8 cellular contexts compared by ENCODE assay signal in the genomic region with DNA sequence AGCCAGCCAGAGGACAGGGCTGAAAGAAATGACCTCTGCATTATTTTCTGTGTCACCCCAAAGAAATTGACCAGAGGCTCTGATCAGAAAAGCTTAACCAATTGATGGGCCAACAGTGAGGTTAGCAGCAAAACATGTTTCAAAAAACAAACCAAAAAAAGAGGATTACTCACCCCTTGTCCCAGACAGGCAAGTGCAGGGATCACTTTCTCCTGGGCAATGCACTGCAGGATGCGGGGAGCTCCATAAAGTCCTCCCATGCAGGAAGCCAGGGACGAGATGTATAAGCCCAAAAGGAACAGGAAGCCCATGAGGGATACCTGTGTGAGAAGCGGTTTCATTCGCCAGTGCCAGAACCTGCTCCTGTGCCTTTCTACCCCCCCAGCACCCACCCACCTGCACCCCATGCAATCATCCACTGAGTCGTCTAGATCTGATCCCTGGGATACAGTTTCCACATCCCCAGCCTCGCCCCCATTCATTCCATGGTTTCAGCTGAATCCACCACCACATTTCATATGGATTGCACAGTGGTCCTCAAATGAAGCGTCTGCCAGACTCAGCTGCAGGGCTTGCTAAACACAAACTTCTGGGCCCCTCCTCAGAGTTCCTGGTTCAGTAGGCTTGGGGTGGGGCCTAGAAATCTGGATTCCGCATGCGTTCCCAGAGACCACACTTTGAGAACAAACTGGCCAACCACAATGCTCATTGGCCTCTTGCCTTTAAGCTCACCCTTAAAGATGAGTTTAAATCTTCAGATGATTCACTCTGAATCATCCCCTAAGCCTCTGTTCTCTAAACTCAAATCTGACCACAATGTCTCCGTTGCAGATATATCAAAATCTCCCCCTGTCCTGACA. TPM values are rescaled to one million over a fixed set of nuclear protein-coding genes. Genes with fewer than 3 reads are reported as not detected.
DNase-seq lines count a peak whose midpoint lies in the region; ATAC-seq and TF ChIP-seq lines count a peak whose summit lies in the region.

No MANE protein-coding gene starts in this region.

- no peaks in the 10 kb centered on the region for H4K20me1 ChIP-seq in Karpas-422 (ENCODE audit: insufficient read depth, low read depth, low read length)

- H3K27ac ChIP-seq in Karpas-422 (ENCODE audit: low read length) (peak overlapping the region; percentile 96), lung (ENCODE audit: low read depth in 1 of 2, low read length in 1 of 2) (no peak overlapping the region), sigmoid colon (no peak overlapping the region)

- H3K4me1 ChIP-seq in Karpas-422 (ENCODE audit: low read length) (peaks cover 98% of the 10 kb centered on the region), lung (ENCODE audit: control insufficient read depth in 2 of 2, insufficient read depth in 2 of 2, low read length in 2 of 2) (no peaks in the 10 kb centered on the region), sigmoid colon (peaks cover 0 to 4% (median 0%) of the 10 kb centered on the region in 4 donors)

- H3K4me3 ChIP-seq in Karpas-422 (ENCODE audit: low read length) (peak overlapping the region; percentile 33), lung (no peak overlapping the region), sigmoid colon (no peak overlapping the region)

- H3K27me3 Mint-ChIP-seq in activated naive CD8-positive, alpha-beta T cell treated with anti-CD3 and anti-CD28 coated beads for 36 hours: peaks cover 1% of the 10 kb centered on the region

- H3K9me3 ChIP-seq in Karpas-422 (ENCODE audit: low read length) (no peaks in the 10 kb centered on the region), lung (ENCODE audit: control insufficient read depth in 2 of 2, insufficient read depth in 1 of 2, low read length in 1 of 2) (no peaks in the 10 kb centered on the region), sigmoid colon (no peaks in the 10 kb centered on the region)

- ATAC-seq in lung (ENCODE audit: insufficient read depth, low FRiP score) (peak; percentile 41), GM19467 (IDR thresholded peaks at IDR 0.05; ENCODE audit: unreplicated experiment) (no peak), GM21360 (IDR thresholded peaks at IDR 0.05; ENCODE audit: unreplicated experiment) (no peak)

- H3K36me3 Mint-ChIP-seq in activated naive CD8-positive, alpha-beta T cell treated with anti-CD3 and anti-CD28 coated beads for 36 hours: peaks cover 3% of the 10 kb centered on the region

- no peak for TF ChIP-seq EP300 in sigmoid colon (IDR thresholded peaks at IDR 0.05)

- TF ChIP-seq POLR2A in sigmoid colon (IDR thresholded peaks at IDR 0.05): no peak

- intact Hi-C loops in sigmoid colon (cut with DNase I): no loop called here

- TF ChIP-seq CTCF in lung (IDR thresholded peaks at IDR 0.05; ENCODE audit: control extremely low read depth, extremely low read depth) (no peak), sigmoid colon (IDR thresholded peaks at IDR 0.05) (no peak)

- H3K4me3 Mint-ChIP-seq in activated naive CD8-positive, alpha-beta T cell treated with anti-CD3 and anti-CD28 coated beads for 36 hours: no peak overlapping the region

- peaks cover 24% of the 10 kb centered on the region for H3K4me1 Mint-ChIP-seq in activated naive CD8-positive, alpha-beta T cell treated with anti-CD3 and anti-CD28 coated beads for 36 hours

- H3K9ac ChIP-seq in Karpas-422 (ENCODE audit: low read length): peak overlapping the region; percentile 78

- H3K27ac Mint-ChIP-seq in activated naive CD8-positive, alpha-beta T cell treated with anti-CD3 and anti-CD28 coated beads for 36 hours: peak overlapping the region; percentile 54

- WGBS in lung, 2 donors: 86 to 88% methylated on average over 10 of the region's 10 CpGs
- WGBS in sigmoid colon, 2 donors: 84 to 87% methylated on average over 10 of the region's 10 CpGs

- DNase-seq in COLO829 (ENCODE audit: low spot score) (peak; percentile 81), Karpas-422 (peak; percentile 74), lung (ENCODE audit: low spot score) (no peak), NCI-H146 (lab: John Stamatoyannopoulos, UW) (no peak), sigmoid colon (no peak)
- DNase-seq in activated naive CD8-positive, alpha-beta T cell treated with anti-CD3 and anti-CD28 coated beads for 36 hours: peak; percentile 42

- peaks cover 23% of the 10 kb centered on the region for H3K79me2 ChIP-seq in Karpas-422 (ENCODE audit: low read length)

- no peaks in the 10 kb centered on the region for H3K9me2 ChIP-seq in Karpas-422 (replicated peaks; ENCODE audit: insufficient read depth, low read length)

- peaks cover 12% of the 10 kb centered on the region for H3K36me3 ChIP-seq in Karpas-422 (ENCODE audit: insufficient read depth, low read length)
- no peaks in the 10 kb centered on the region for H3K36me3 ChIP-seq in lung (ENCODE audit: control insufficient read depth in 2 of 2, insufficient read depth in 2 of 2, low read length in 2 of 2)
- no peaks in the 10 kb centered on the region for H3K36me3 ChIP-seq in sigmoid colon

- H3K27me3 ChIP-seq in Karpas-422 (ENCODE audit: low read length): no peaks in the 10 kb centered on the region
- H3K27me3 ChIP-seq in lung (ENCODE audit: control insufficient read depth, insufficient read depth): no peaks in the 10 kb centered on the region
- no peaks in the 10 kb centered on the region for H3K27me3 ChIP-seq in sigmoid colon

- H2AFZ ChIP-seq in Karpas-422 (ENCODE audit: low read length): peak overlapping the region; percentile 47; the same call in 1 of the 2 replicates

- peak overlapping the region; percentile 63 for H3K4me2 ChIP-seq in Karpas-422 (ENCODE audit: low read depth, low read length, poor library complexity, severe bottlenecking)

- peaks cover under 1% of the 10 kb centered on the region for H3K9me3 Mint-ChIP-seq in activated naive CD8-positive, alpha-beta T cell treated with anti-CD3 and anti-CD28 coated beads for 36 hours

RNA-seq across cellular contexts. Expression of a gene that starts 54.4 kb away (rescaled TPM):
- total RNA-seq in Karpas-422 (2014; rRNA removed; shearing (Covaris generic); ENCODE audit: low replicate concordance): 57.3 and 57.9 TPM in 2 replicates
- 10 to 100 TPM; 20.7 to 21.4 TPM for total RNA-seq in activated naive CD8-positive, alpha-beta T cell treated with anti-CD3 and anti-CD28 coated beads for 36 hours
- total RNA-seq in lung (100 to 1,000 TPM in 1 of 2 donors, 10 to 100 TPM in 1; 90.4 to 115 TPM), sigmoid colon (10 to 100 TPM; 24.5 to 61.6 (median 41.5) TPM)
- polyA plus RNA-seq in lung (10 to 100 TPM; 18.0 to 40.9 TPM), sigmoid colon (1 to 10 TPM in 2 of 3 donors, under 1 TPM in 1; 0.92 to 9.7 (median 1.8) TPM)

Comparison
In these comparisons a context has a peak if more than half of its experiments do, and no peak if none do; other contexts are left out.
1. DNase-seq: peak in COLO829 (single experiment), Karpas-422 (single experiment) and activated naive CD8-positive, alpha-beta T cell treated with anti-CD3 and anti-CD28 coated beads for 36 hours (single experiment); none in lung (single experiment), NCI-H146 (single experiment) and sigmoid colon (single experiment).